In genomic region chr1:155208656-155209372, GRCh38 we compare ENCODE assay signal across 8 cellular contexts.
DNase-seq lines count a peak whose midpoint lies in the region; ATAC-seq and TF ChIP-seq lines count a peak whose summit lies in the region.

A gene with protein sequence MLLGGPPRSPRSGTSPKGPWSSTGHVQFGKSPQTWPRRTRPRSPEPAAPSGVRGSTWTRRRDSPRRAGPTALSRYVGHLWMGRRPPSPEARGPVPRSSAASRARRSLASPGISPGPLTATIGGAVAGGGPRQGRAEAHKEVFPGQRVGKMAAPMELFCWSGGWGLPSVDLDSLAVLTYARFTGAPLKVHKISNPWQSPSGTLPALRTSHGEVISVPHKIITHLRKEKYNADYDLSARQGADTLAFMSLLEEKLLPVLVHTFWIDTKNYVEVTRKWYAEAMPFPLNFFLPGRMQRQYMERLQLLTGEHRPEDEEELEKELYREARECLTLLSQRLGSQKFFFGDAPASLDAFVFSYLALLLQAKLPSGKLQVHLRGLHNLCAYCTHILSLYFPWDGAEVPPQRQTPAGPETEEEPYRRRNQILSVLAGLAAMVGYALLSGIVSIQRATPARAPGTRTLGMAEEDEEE (plus strand): TSS chr1:155208695. CDS start chr1:155208805, 110 bp downstream.

- peak; percentile 66 for TF ChIP-seq POLR2A in erythroblast (IDR thresholded peaks at IDR 0.05; ENCODE audit: low read length)

- peak; percentile 50 for ATAC-seq in GM19467 (IDR thresholded peaks at IDR 0.05; ENCODE audit: unreplicated experiment)

- peak within 1 kb of the TSS; percentile 85 for H3K4me3 ChIP-seq in HUES6 (ENCODE audit: low read depth, low read length)
- H3K4me3 ChIP-seq in mucosa of stomach (ENCODE audit: low read length): peak within 1 kb of the TSS; percentile 94

- H3K9ac ChIP-seq in HUES6 (ENCODE audit: low read length): peak within 1 kb of the TSS; percentile 91
- H3K9ac ChIP-seq in mucosa of stomach (ENCODE audit: low read length): peak within 1 kb of the TSS; percentile 87

- H3K9me3 ChIP-seq in HUES6 (ENCODE audit: control insufficient read depth, insufficient read depth, low read depth, low read length) (no peaks in the 10 kb centered on the region), mucosa of stomach (ENCODE audit: control insufficient read depth, low read length) (no peaks in the 10 kb centered on the region)

- DNase-seq in CMK (ENCODE audit: low read depth) (peak; percentile 78), OCI-M1 (lab: John Stamatoyannopoulos, UW) (peak; percentile 92), activated T-cell treated with anti-CD3 and anti-CD28 coated beads for 48 hours (ENCODE audit: low read depth) (peak; percentile 85), erythroblast (lab: John Stamatoyannopoulos, UW) (peak; percentile 94)
- peak; percentile 70 to 73 for DNase-seq in stimulated activated CD8-positive, alpha-beta memory T cell treated with anti-CD3 and anti-CD28 coated beads, Interleukin-7, amount 100 ng/mL, for 1 hour (ENCODE audit: low read depth in 2 of 2)

- peaks cover 19% of the 10 kb centered on the region for H3K36me3 ChIP-seq in HUES6 (ENCODE audit: control insufficient read depth, insufficient read depth, low read length)
- H3K36me3 ChIP-seq in mucosa of stomach (ENCODE audit: control insufficient read depth, insufficient read depth, low read length): no peaks in the 10 kb centered on the region

- H3K27ac ChIP-seq in HUES6 (ENCODE audit: low read depth, low read length): peak within 1 kb of the TSS; percentile 98

- H3K4me1 ChIP-seq in HUES6 (ENCODE audit: control insufficient read depth, insufficient read depth, low read length) (peaks cover 15% of the 10 kb centered on the region), mucosa of stomach (ENCODE audit: control insufficient read depth, insufficient read depth, low read length) (peaks cover 27% of the 10 kb centered on the region)

- H3K27me3 ChIP-seq in HUES6 (ENCODE audit: control insufficient read depth, insufficient read depth, low read length): no peaks in the 10 kb centered on the region
- no peaks in the 10 kb centered on the region for H3K27me3 ChIP-seq in mucosa of stomach (ENCODE audit: control insufficient read depth, insufficient read depth, low read length)

Comparison
In these comparisons a context has a peak if more than half of its experiments do, and no peak if none do; other contexts are left out.
1. Peak in every context shown above with its lines: DNase-seq, ATAC-seq, H3K4me3 ChIP-seq and H3K27ac ChIP-seq.